ENCODE assay signal across 16 cellular contexts in genomic region chr2:217652761-217653160, GRCh38.
DNase-seq lines count a peak whose midpoint lies in the region; ATAC-seq, FAIRE-seq and TF ChIP-seq lines count a peak whose summit lies in the region.
"Had no signal": no experiment of that assay in that cellular context is flagged by ENCODE, and none has a peak within 500 bp of the region (broad histone marks: within the 10 kb centered on the region; RNA-seq: fewer than 3 reads in every experiment).

No MANE protein-coding gene starts in this region.

- H3K4me3 Mint-ChIP-seq in activated CD4-positive, alpha-beta T cell treated with anti-CD3 and anti-CD28 coated beads for 36 hours: no peak overlapping the region
- H3K4me3 Mint-ChIP-seq: dendritic cell treated with granulocyte-macrophage colony-stimulating factor and Interleukin-4, amounts not matched to agents 40 ng/mL and 50 ng/mL, for 4 days; naive thymus-derived CD4-positive, alpha-beta T cell had no signal

- TF ChIP-seq EP300 in HepG2 (IDR thresholded peaks at IDR 0.05; ENCODE audit: low read depth in 2 of 2, low read length in 2 of 2) (no peak), HepG2 (CRISPR knock-in tag; IDR thresholded peaks at IDR 0.05; ENCODE audit: borderline replicate concordance) (no peak)

- TF ChIP-seq POLR2A in breast epithelium (IDR thresholded peaks at IDR 0.05) (no peak), prostate gland (IDR thresholded peaks at IDR 0.05) (no peak), HepG2 (IDR thresholded peaks at IDR 0.05; ENCODE audit: insufficient read depth in 1 of 2, low read depth in 2 of 2, low read length in 2 of 2) (no peak)

- dilution Hi-C loops in mammary epithelial cell (cut with HindIII; ENCODE audit: low sequenced_read_pairs): no loop called here

- H4K20me1 ChIP-seq in mammary epithelial cell (ENCODE audit: insufficient read depth, low read length) (no peaks in the 10 kb centered on the region), HepG2 (ENCODE audit: insufficient read depth, low read length) (no peaks in the 10 kb centered on the region)

- FAIRE-seq in HepG2 (lab: Jason Lieb, UNC) (no peak), kidney (lab: Jason Lieb, UNC) (no peak)
- FAIRE-seq: GM12878, H1 had no signal

- H3K9ac ChIP-seq in mammary epithelial cell (ENCODE audit: insufficient read depth, low read length) (no peak overlapping the region), HepG2 (ENCODE audit: insufficient read depth, low read depth, low read length) (no peak overlapping the region), kidney (ENCODE audit: low read length in 2 of 2) (no peak overlapping the region)

- no peak overlapping the region for H3K27ac Mint-ChIP-seq in activated CD4-positive, alpha-beta T cell treated with anti-CD3 and anti-CD28 coated beads for 36 hours
- H3K27ac Mint-ChIP-seq: dendritic cell treated with granulocyte-macrophage colony-stimulating factor and Interleukin-4, amounts not matched to agents 40 ng/mL and 50 ng/mL, for 4 days; naive thymus-derived CD4-positive, alpha-beta T cell had no signal

- peaks cover 2% of the 10 kb centered on the region for H3K27me3 Mint-ChIP-seq in activated CD4-positive, alpha-beta T cell treated with anti-CD3 and anti-CD28 coated beads for 36 hours

- H3K27me3 ChIP-seq in mammary epithelial cell (ENCODE audit: insufficient read depth, low read length) (peaks cover 3% of the 10 kb centered on the region), breast epithelium (no peaks in the 10 kb centered on the region), esophagus (ENCODE audit: control insufficient read depth in 1 of 2, insufficient read depth in 2 of 2, low read length in 2 of 2) (no peaks in the 10 kb centered on the region), prostate gland (replicated peaks; ENCODE audit: insufficient read depth) (no peaks in the 10 kb centered on the region), HepG2 (ENCODE audit: control insufficient read depth in 1 of 2, insufficient read depth in 2 of 2, low read length in 2 of 2) (peaks cover 1 to 28% of the 10 kb centered on the region in 2 experiments; a peak in 2 of 5 replicates)

- in situ Hi-C loops in mammary epithelial cell (cut with MboI; ENCODE audit: low sequenced_read_pairs in 2 of 2) (no loop called here), HepG2 (cut with HindIII; ENCODE audit: extremely low pct_ligation_motif_present, low pct_unique_long_range_greater_than_20kb) (no loop called here)

- TF ChIP-seq CTCF in mammary epithelial cell (conservative IDR thresholded peaks at IDR 0.05 in 1 of 2, IDR thresholded peaks at IDR 0.05 in 1 of 2; ENCODE audit: extremely low read depth in 1 of 2, insufficient read depth in 1 of 2, low read depth in 1 of 2, low read length in 2 of 2) (no peak), breast epithelium (IDR thresholded peaks at IDR 0.05) (no peak), prostate gland (IDR thresholded peaks at IDR 0.05) (no peak), HepG2 (CRISPR knock-in tag; IDR thresholded peaks at IDR 0.05) (no peak), kidney (IDR thresholded peaks at IDR 0.05; ENCODE audit: borderline replicate concordance, extremely low read depth, insufficient read depth) (no peak)

- H2AFZ ChIP-seq in mammary epithelial cell (ENCODE audit: low read depth, low read length) (no peak overlapping the region), HepG2 (ENCODE audit: low read length) (no peak overlapping the region)

- no peaks in the 10 kb centered on the region for H3K9me3 ChIP-seq in mammary epithelial cell (replicated peaks; ENCODE audit: insufficient read depth, low read length)
- H3K9me3 ChIP-seq in breast epithelium: no peaks in the 10 kb centered on the region
- H3K9me3 ChIP-seq in esophagus (ENCODE audit: control insufficient read depth in 2 of 2, insufficient read depth in 1 of 2, low read depth in 1 of 2, low read length in 1 of 2): no peaks in the 10 kb centered on the region
- no peaks in the 10 kb centered on the region for H3K9me3 ChIP-seq in prostate gland
- H3K9me3 ChIP-seq in HepG2 (ENCODE audit: low read length): no peaks in the 10 kb centered on the region
- no peaks in the 10 kb centered on the region for H3K9me3 ChIP-seq in kidney (ENCODE audit: control insufficient read depth in 1 of 2, low read length in 2 of 2)

- no peak for DNase-seq in mammary epithelial cell
- no peak for DNase-seq in breast epithelium (ENCODE audit: low spot score in 2 of 2)
- DNase-seq in prostate gland (ENCODE audit: low spot score): no peak
- no peak for DNase-seq in NCI-H2107 treated with DMSO at 0.1 percent for 48 hours (lab: John Stamatoyannopoulos, UW; ENCODE audit: unreplicated experiment)
- no peak for DNase-seq in HepG2 (ENCODE audit: low spot score)
- no peak for DNase-seq in kidney
- no peak for DNase-seq in activated CD4-positive, alpha-beta T cell treated with anti-CD3 and anti-CD28 coated beads for 36 hours
- DNase-seq: 8988T; naive thymus-derived CD4-positive, alpha-beta T cell; NCI-H2029; NCI-H524 treated with DMSO at 0.1 percent for 48 hours; SW 1271 had no signal

- no peaks in the 10 kb centered on the region for H3K9me3 Mint-ChIP-seq in activated CD4-positive, alpha-beta T cell treated with anti-CD3 and anti-CD28 coated beads for 36 hours (ENCODE audit: low read depth)
- H3K9me3 Mint-ChIP-seq: dendritic cell treated with granulocyte-macrophage colony-stimulating factor and Interleukin-4, amounts not matched to agents 40 ng/mL and 50 ng/mL, for 4 days; naive thymus-derived CD4-positive, alpha-beta T cell had no signal

- H3K79me2 ChIP-seq in mammary epithelial cell (ENCODE audit: insufficient read depth, low read length) (no peaks in the 10 kb centered on the region), HepG2 (ENCODE audit: insufficient read depth, low read length) (no peaks in the 10 kb centered on the region)

- WGBS in mammary epithelial cell (ENCODE audit: low coverage, missing lambda C conversion rate): 0% methylated on average over 1 of the region's 1 CpG
- WGBS in esophagus, 2 donors: 0 to 11% methylated on average over 1 of the region's 1 CpG
- WGBS in prostate gland: 0% methylated on average over 1 of the region's 1 CpG
- 0% methylated on average over 1 of the region's 1 CpG for WGBS in HepG2 (ENCODE audit: low lambda C conversion rate)

- peaks cover 12% of the 10 kb centered on the region for H3K4me1 ChIP-seq in mammary epithelial cell (ENCODE audit: insufficient read depth, low read length)
- H3K4me1 ChIP-seq in breast epithelium: no peaks in the 10 kb centered on the region
- H3K4me1 ChIP-seq in esophagus (ENCODE audit: control insufficient read depth in 2 of 2, insufficient read depth in 2 of 2, low read length in 1 of 2): peaks cover 0 to 8% of the 10 kb centered on the region in 2 donors
- H3K4me1 ChIP-seq in prostate gland (replicated peaks): no peaks in the 10 kb centered on the region
- peaks cover 7% of the 10 kb centered on the region for H3K4me1 ChIP-seq in HepG2 (ENCODE audit: insufficient read depth, low read length)
- H3K4me1 ChIP-seq in kidney (ENCODE audit: control insufficient read depth in 1 of 2, insufficient read depth in 1 of 2, low read depth in 1 of 2, low read length in 2 of 2): peaks cover 10 to 18% of the 10 kb centered on the region in 2 donors

- H3K4me2 ChIP-seq in mammary epithelial cell (ENCODE audit: insufficient read depth, low read depth, low read length): peak overlapping the region; percentile 20
- no peak overlapping the region for H3K4me2 ChIP-seq in HepG2 (ENCODE audit: low read depth, low read length)

- no peak overlapping the region for H3K4me3 ChIP-seq in mammary epithelial cell (replicated peaks in 1 of 3; ENCODE audit: insufficient read depth in 1 of 3, low read depth in 2 of 3, low read length in 3 of 3)
- H3K4me3 ChIP-seq in breast epithelium: no peak overlapping the region
- no peak overlapping the region for H3K4me3 ChIP-seq in esophagus (ENCODE audit: low read depth in 1 of 2, low read length in 2 of 2)
- H3K4me3 ChIP-seq in prostate gland: no peak overlapping the region
- no peak overlapping the region for H3K4me3 ChIP-seq in HepG2 (replicated peaks in 1 of 3; ENCODE audit: insufficient read depth in 1 of 3, low read depth in 2 of 3, low read length in 3 of 3)
- H3K4me3 ChIP-seq in kidney (ENCODE audit: low read length in 2 of 2): no peak overlapping the region
- H3K4me3 ChIP-seq: GM12878 had no signal

- H3K27ac ChIP-seq in mammary epithelial cell (ENCODE audit: insufficient read depth, low read depth, low read length): no peak overlapping the region
- peak overlapping the region in 1 of 2 donors; percentile 72 for H3K27ac ChIP-seq in breast epithelium
- peak overlapping the region; percentile 73 to 78 for H3K27ac ChIP-seq in esophagus (ENCODE audit: low read depth in 2 of 2, low read length in 1 of 2)
- peak overlapping the region; percentile 46 to 65 for H3K27ac ChIP-seq in prostate gland
- no peak overlapping the region for H3K27ac ChIP-seq in HepG2 (ENCODE audit: extremely low read length, insufficient read depth, low read length)
- no peak overlapping the region for H3K27ac ChIP-seq in kidney (ENCODE audit: low read depth in 2 of 2, low read length in 2 of 2)

- CTCF ChIA-PET in mammary epithelial cell (lab: Charles Lee; ENCODE audit: low non-redundant PET) (interaction anchor here (0.7 to 1.6 kb wide), 2 partner anchors 60 to 196 kb away, joined by 4 to 6 read pairs; no protein-coding TSS in a partner anchor), HepG2 (lab: Yijun Ruan, JAX; ENCODE audit: low intra/inter-chr PET ratio, low total read pairs) (no interaction called here)
- CTCF ChIA-PET in activated CD4-positive, alpha-beta T cell treated with anti-CD3 and anti-CD28 coated beads for 36 hours (lab: Charles Lee): interaction anchor here (0.8 to 3.2 kb wide), 5 partner anchors 14 to 103 kb away, joined by 3 to 12 read pairs (median 3); no protein-coding TSS in a partner anchor

- no TSS peak for BruUV-seq in mammary epithelial cell (replicated peaks; lab: Mats Ljungman, UMichigan)
- BruUV-seq in HepG2 (replicated peaks; lab: Mats Ljungman, UMichigan): no TSS peak

- ATAC-seq in HepG2: no peak
- ATAC-seq in activated CD4-positive, alpha-beta T cell treated with anti-CD3 and anti-CD28 coated beads for 36 hours: no peak
- ATAC-seq: GM12878; naive thymus-derived CD4-positive, alpha-beta T cell had no signal

- POLR2A ChIA-PET in HepG2 (lab: Yijun Ruan, JAX): no interaction called here
- POLR2A ChIA-PET in activated CD4-positive, alpha-beta T cell treated with anti-CD3 and anti-CD28 coated beads for 36 hours (lab: Charles Lee): no interaction called here

- no peaks in the 10 kb centered on the region for H3K36me3 Mint-ChIP-seq in activated CD4-positive, alpha-beta T cell treated with anti-CD3 and anti-CD28 coated beads for 36 hours (ENCODE audit: low read depth)

- H3K36me3 ChIP-seq in mammary epithelial cell (ENCODE audit: insufficient read depth, low read length): no peaks in the 10 kb centered on the region
- H3K36me3 ChIP-seq in breast epithelium: no peaks in the 10 kb centered on the region
- H3K36me3 ChIP-seq in esophagus (ENCODE audit: control insufficient read depth in 2 of 2, insufficient read depth in 2 of 2, low read length in 1 of 2): no peaks in the 10 kb centered on the region
- no peaks in the 10 kb centered on the region for H3K36me3 ChIP-seq in prostate gland
- H3K36me3 ChIP-seq in HepG2 (replicated peaks in 1 of 2; ENCODE audit: control insufficient read depth in 1 of 2, insufficient read depth in 2 of 2, low read length in 2 of 2): no peaks in the 10 kb centered on the region
- no peaks in the 10 kb centered on the region for H3K36me3 ChIP-seq in kidney (ENCODE audit: control insufficient read depth in 1 of 2, insufficient read depth in 2 of 2, low read length in 2 of 2)

- no peak for TF ChIP-seq RAD21 in HepG2 (CRISPR knock-in tag; IDR thresholded peaks at IDR 0.05)

- peaks cover 3% of the 10 kb centered on the region for H3K4me1 Mint-ChIP-seq in activated CD4-positive, alpha-beta T cell treated with anti-CD3 and anti-CD28 coated beads for 36 hours

- intact Hi-C loops in mammary epithelial cell (cut with micrococcal nuclease) (loop anchor here (5.0 kb wide), 3 partner anchors 105 to 970 kb away; partner anchors contain the start of gene IGFBP5), breast epithelium (cut with DNase I; ENCODE audit: low total_unique reads) (no loop called here), prostate gland (cut with DNase I) (loop anchor here (5.0 to 10.0 kb wide), 2 partner anchors 40 to 238 kb away; no protein-coding TSS in a partner anchor), HepG2 (cut with micrococcal nuclease; ENCODE audit: unreplicated experiment) (no loop called here), kidney (cut with DNase I) (no loop called here)
- intact Hi-C loops in activated CD4-positive, alpha-beta T cell treated with anti-CD3 and anti-CD28 coated beads for 36 hours (cut with DNase I, micrococcal nuclease): no loop called here

Comparison
In these comparisons a context has a peak if more than half of its experiments do, and no peak if none do; other contexts are left out.
1. intact Hi-C loops: an anchor here in mammary epithelial cell (5.0 kb wide) and prostate gland (5.0 to 10.0 kb wide); none called in breast epithelium, HepG2, kidney and activated CD4-positive, alpha-beta T cell treated with anti-CD3 and anti-CD28 coated beads for 36 hours.
2. H3K27ac ChIP-seq: peak in esophagus (2 of 2) and prostate gland (2 of 2); none in mammary epithelial cell (single experiment), HepG2 (single experiment) and kidney (0 of 2).